In the genomic region with DNA sequence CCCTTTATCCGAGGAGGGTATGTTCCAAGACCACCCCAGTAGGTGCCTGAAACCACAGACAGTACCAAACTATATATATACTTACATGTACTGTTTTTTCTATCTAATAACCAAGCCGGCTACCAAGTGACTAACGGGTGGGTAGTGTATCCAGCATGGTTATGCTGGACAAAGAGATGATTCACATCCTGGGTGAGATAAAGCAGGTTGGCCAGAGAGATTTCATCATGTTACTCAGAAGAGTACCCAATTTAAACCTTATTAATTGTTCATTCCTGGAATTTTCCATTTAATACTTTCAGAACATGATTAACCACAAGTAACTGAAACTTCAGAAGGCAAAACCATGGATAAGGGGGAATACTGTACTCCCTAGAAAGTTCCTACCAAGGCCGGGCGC, we compare ENCODE assay signal across 15 cellular contexts. TPM values are rescaled to one million over a fixed set of nuclear protein-coding genes. Genes with fewer than 3 reads are reported as not detected.
DNase-seq lines count a peak whose midpoint lies in the region; ATAC-seq and TF ChIP-seq lines count a peak whose summit lies in the region.
"Had no signal": no experiment of that assay in that cellular context is flagged by ENCODE, and none has a peak within 500 bp of the region (broad histone marks: within the 10 kb centered on the region; RNA-seq: fewer than 3 reads in every experiment).

No MANE protein-coding gene starts in this region.

- H3K27me3 ChIP-seq in ACC112 (ENCODE audit: insufficient read depth, low read length): no peaks in the 10 kb centered on the region
- H3K27me3 ChIP-seq: colonic mucosa had no signal

- H3K4me1 ChIP-seq in ACC112 (ENCODE audit: control insufficient read depth, insufficient read depth, low read length, unreplicated experiment): peaks cover 25% of the 10 kb centered on the region
- H3K4me1 ChIP-seq: colonic mucosa had no signal

- ATAC-seq in WTC11 (no peak), HG02759 (IDR thresholded peaks at IDR 0.05; ENCODE audit: unreplicated experiment) (no peak)
- ATAC-seq: GM12878; stimulated activated memory B cell treated with anti-CD40 and anti-IgM and Interleukin-4, amounts not matched to agents 10 μg/mL and 1 μg/mL and 100 μg/mL, for 72 hours had no signal

- no peaks in the 10 kb centered on the region for H3K9me3 Mint-ChIP-seq in WTC11
- H3K9me3 Mint-ChIP-seq: stimulated activated memory B cell treated with anti-CD40 and anti-IgM and Interleukin-4, amounts not matched to agents 10 μg/mL and 1 μg/mL and 100 μg/mL, for 72 hours had no signal

- no peak overlapping the region for H3K27ac Mint-ChIP-seq in WTC11
- H3K27ac Mint-ChIP-seq: stimulated activated memory B cell treated with anti-CD40 and anti-IgM and Interleukin-4, amounts not matched to agents 10 μg/mL and 1 μg/mL and 100 μg/mL, for 72 hours had no signal

- peaks cover 15% of the 10 kb centered on the region for H3K36me3 ChIP-seq in ACC112 (ENCODE audit: insufficient read depth, low read length)
- H3K36me3 ChIP-seq: colonic mucosa had no signal

- no peak overlapping the region for H2AFZ ChIP-seq in ACC112 (ENCODE audit: low read length, unreplicated experiment)

- peak; percentile 36 for DNase-seq in HFF-Myc (ENCODE audit: extremely low read depth, low read depth)
- no peak for DNase-seq in WTC11 (ENCODE audit: low spot score)
- DNase-seq in foreskin fibroblast: peak; percentile 72 to 90
- DNase-seq in SIG-M5 treated with dmso at 0.1 percent for 504 hours (lab: John Stamatoyannopoulos, UW; ENCODE audit: unreplicated experiment): no peak
- DNase-seq in T-helper 2 cell: no peak
- DNase-seq in stimulated activated CD4-positive, alpha-beta T cell treated with anti-CD3 and anti-CD28 coated beads, Interleukin-15, amount 100 ng/mL, for 24 hours: no peak
- DNase-seq: colonic mucosa, hypothalamus, KG1, NCI-H526 treated with DMSO at 0.1 percent for 48 hours had no signal

- H3K4me1 Mint-ChIP-seq in WTC11: no peaks in the 10 kb centered on the region
- H3K4me1 Mint-ChIP-seq: stimulated activated memory B cell treated with anti-CD40 and anti-IgM and Interleukin-4, amounts not matched to agents 10 μg/mL and 1 μg/mL and 100 μg/mL, for 72 hours had no signal

- POLR2A ChIA-PET in WTC11 (lab: Charles Lee): no interaction called here

- peak overlapping the region; percentile 79 for H3K27ac ChIP-seq in ACC112 (ENCODE audit: low read depth, low read length)
- H3K27ac ChIP-seq: C4-2B, colonic mucosa had no signal

- no peak overlapping the region for H3K4me3 Mint-ChIP-seq in WTC11
- H3K4me3 Mint-ChIP-seq: stimulated activated memory B cell treated with anti-CD40 and anti-IgM and Interleukin-4, amounts not matched to agents 10 μg/mL and 1 μg/mL and 100 μg/mL, for 72 hours had no signal

- no peaks in the 10 kb centered on the region for H3K27me3 Mint-ChIP-seq in WTC11 (ENCODE audit: low read depth)
- H3K27me3 Mint-ChIP-seq: stimulated activated memory B cell treated with anti-CD40 and anti-IgM and Interleukin-4, amounts not matched to agents 10 μg/mL and 1 μg/mL and 100 μg/mL, for 72 hours had no signal

- H3K79me2 ChIP-seq in ACC112 (ENCODE audit: control insufficient read depth, insufficient read depth, low read length, unreplicated experiment): no peaks in the 10 kb centered on the region

- TF ChIP-seq CTCF in HFF-Myc (IDR thresholded peaks at IDR 0.05; ENCODE audit: low read depth, low read length, missing control alignments) (no peak), WTC11 (IDR thresholded peaks at IDR 0.05) (no peak), foreskin fibroblast (IDR thresholded peaks at IDR 0.05; ENCODE audit: low read depth, low read length) (no peak)

- CTCF ChIA-PET in WTC11 (lab: Charles Lee): no interaction called here

- H3K4me3 ChIP-seq in ACC112 (ENCODE audit: low read depth, low read length) (no peak overlapping the region), HFF-Myc (replicated peaks; ENCODE audit: low read depth, low read length) (no peak overlapping the region), foreskin fibroblast (ENCODE audit: low read depth in 1 of 2, low read length in 2 of 2) (no peak overlapping the region)
- H3K4me3 ChIP-seq: colonic mucosa, GM12878 had no signal

- peaks cover 14% of the 10 kb centered on the region for H3K36me3 Mint-ChIP-seq in WTC11

TF ChIP-seq in WTC11, 78 proteins besides CTCF, POLR2A, EP300 and RAD21:
- TF ChIP-seq GTF2I (CRISPR knock-in tag; conservative IDR thresholded peaks at IDR 0.05): no peak
- TF ChIP-seq MXD4 (CRISPR knock-in tag; IDR thresholded peaks at IDR 0.05; ENCODE audit: borderline replicate concordance): no peak
- TF ChIP-seq, protein P1, sequence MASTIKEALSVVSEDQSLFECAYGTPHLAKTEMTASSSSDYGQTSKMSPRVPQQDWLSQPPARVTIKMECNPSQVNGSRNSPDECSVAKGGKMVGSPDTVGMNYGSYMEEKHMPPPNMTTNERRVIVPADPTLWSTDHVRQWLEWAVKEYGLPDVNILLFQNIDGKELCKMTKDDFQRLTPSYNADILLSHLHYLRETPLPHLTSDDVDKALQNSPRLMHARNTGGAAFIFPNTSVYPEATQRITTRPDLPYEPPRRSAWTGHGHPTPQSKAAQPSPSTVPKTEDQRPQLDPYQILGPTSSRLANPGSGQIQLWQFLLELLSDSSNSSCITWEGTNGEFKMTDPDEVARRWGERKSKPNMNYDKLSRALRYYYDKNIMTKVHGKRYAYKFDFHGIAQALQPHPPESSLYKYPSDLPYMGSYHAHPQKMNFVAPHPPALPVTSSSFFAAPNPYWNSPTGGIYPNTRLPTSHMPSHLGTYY (CRISPR knock-in tag; IDR thresholded peaks at IDR 0.05): no peak
- no peak for TF ChIP-seq ETV6 (CRISPR knock-in tag; IDR thresholded peaks at IDR 0.05)
- TF ChIP-seq SP1 (CRISPR knock-in tag; conservative IDR thresholded peaks at IDR 0.05): no peak
- peak; percentile 47; the same call in 1 of the 2 replicates for TF ChIP-seq GABPB1 (CRISPR knock-in tag; IDR thresholded peaks at IDR 0.05)
- TF ChIP-seq, protein P2, sequence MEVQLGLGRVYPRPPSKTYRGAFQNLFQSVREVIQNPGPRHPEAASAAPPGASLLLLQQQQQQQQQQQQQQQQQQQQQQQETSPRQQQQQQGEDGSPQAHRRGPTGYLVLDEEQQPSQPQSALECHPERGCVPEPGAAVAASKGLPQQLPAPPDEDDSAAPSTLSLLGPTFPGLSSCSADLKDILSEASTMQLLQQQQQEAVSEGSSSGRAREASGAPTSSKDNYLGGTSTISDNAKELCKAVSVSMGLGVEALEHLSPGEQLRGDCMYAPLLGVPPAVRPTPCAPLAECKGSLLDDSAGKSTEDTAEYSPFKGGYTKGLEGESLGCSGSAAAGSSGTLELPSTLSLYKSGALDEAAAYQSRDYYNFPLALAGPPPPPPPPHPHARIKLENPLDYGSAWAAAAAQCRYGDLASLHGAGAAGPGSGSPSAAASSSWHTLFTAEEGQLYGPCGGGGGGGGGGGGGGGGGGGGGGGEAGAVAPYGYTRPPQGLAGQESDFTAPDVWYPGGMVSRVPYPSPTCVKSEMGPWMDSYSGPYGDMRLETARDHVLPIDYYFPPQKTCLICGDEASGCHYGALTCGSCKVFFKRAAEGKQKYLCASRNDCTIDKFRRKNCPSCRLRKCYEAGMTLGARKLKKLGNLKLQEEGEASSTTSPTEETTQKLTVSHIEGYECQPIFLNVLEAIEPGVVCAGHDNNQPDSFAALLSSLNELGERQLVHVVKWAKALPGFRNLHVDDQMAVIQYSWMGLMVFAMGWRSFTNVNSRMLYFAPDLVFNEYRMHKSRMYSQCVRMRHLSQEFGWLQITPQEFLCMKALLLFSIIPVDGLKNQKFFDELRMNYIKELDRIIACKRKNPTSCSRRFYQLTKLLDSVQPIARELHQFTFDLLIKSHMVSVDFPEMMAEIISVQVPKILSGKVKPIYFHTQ (CRISPR knock-in tag; IDR thresholded peaks at IDR 0.05): no peak
- TF ChIP-seq, protein P3, sequence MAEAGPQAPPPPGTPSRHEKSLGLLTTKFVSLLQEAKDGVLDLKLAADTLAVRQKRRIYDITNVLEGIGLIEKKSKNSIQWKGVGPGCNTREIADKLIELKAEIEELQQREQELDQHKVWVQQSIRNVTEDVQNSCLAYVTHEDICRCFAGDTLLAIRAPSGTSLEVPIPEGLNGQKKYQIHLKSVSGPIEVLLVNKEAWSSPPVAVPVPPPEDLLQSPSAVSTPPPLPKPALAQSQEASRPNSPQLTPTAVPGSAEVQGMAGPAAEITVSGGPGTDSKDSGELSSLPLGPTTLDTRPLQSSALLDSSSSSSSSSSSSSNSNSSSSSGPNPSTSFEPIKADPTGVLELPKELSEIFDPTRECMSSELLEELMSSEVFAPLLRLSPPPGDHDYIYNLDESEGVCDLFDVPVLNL (CRISPR knock-in tag; IDR thresholded peaks at IDR 0.05; ENCODE audit: borderline replicate concordance, low read depth): no peak
- no peak for TF ChIP-seq ZNF121 (CRISPR knock-in tag; IDR thresholded peaks at IDR 0.05)

RNA-seq across cellular contexts. Expression of gene RFC1, which starts 46.5 kb away (rescaled TPM):
- total RNA-seq in WTC11 (2021): 56.7 to 64.3 TPM (median 59.4 TPM) in 3 replicates

Comparison
In these comparisons a context has a peak if more than half of its experiments do, and no peak if none do; other contexts are left out.
1. DNase-seq: peak in HFF-Myc (single experiment) and foreskin fibroblast (2 of 2); none in WTC11 (single experiment), SIG-M5 treated with dmso at 0.1 percent for 504 hours (single experiment), T-helper 2 cell (0 of 5) and stimulated activated CD4-positive, alpha-beta T cell treated with anti-CD3 and anti-CD28 coated beads, Interleukin-15, amount 100 ng/mL, for 24 hours (single experiment).